ENCODE assay signal across 30 cellular contexts in genomic region chr5:138996120-138996519, GRCh38.
"Had no signal": no experiment of that assay in that cellular context is flagged by ENCODE, and none has a peak within 500 bp of the region (broad histone marks: within the 10 kb centered on the region; RNA-seq: fewer than 3 reads in every experiment).

No MANE protein-coding gene starts in this region.

- FAIRE-seq: colon, endometrium, endothelial cell of umbilical vein, frontal cortex had no signal

- H3K27ac ChIP-seq: colonic mucosa, coronary artery, dorsolateral prefrontal cortex, epithelial cell of prostate, esophagus muscularis mucosa, esophagus squamous epithelium, foreskin keratinocyte, gastrocnemius medialis, gastroesophageal sphincter, heart left ventricle, heart right ventricle, hepatocyte had no signal

- H3K9me3 ChIP-seq: colonic mucosa, esophagus muscularis mucosa, esophagus squamous epithelium, gastrocnemius medialis had no signal

- H3K9me3 Mint-ChIP-seq: effector memory CD8-positive, alpha-beta T cell had no signal

- H3K4me2 ChIP-seq: hepatocyte had no signal

- H3K27me3 Mint-ChIP-seq: dendritic cell treated with granulocyte-macrophage colony-stimulating factor and Interleukin-4, amounts not matched to agents 40 ng/mL and 50 ng/mL, for 4 days; effector memory CD8-positive, alpha-beta T cell had no signal

- H3K4me3 ChIP-seq: colonic mucosa, coronary artery, dorsolateral prefrontal cortex, esophagus muscularis mucosa, esophagus squamous epithelium, gastrocnemius medialis, gastroesophageal sphincter, heart left ventricle, heart right ventricle, hepatocyte had no signal

- H3K27ac Mint-ChIP-seq: dendritic cell treated with granulocyte-macrophage colony-stimulating factor and Interleukin-4, amounts not matched to agents 40 ng/mL and 50 ng/mL, for 4 days; effector memory CD8-positive, alpha-beta T cell; endodermal cell had no signal

- H3K4me3 Mint-ChIP-seq: dendritic cell treated with granulocyte-macrophage colony-stimulating factor and Interleukin-4, amounts not matched to agents 40 ng/mL and 50 ng/mL, for 4 days; effector memory CD8-positive, alpha-beta T cell; endodermal cell had no signal

- DNase-seq: colonic mucosa; cortex of kidney; dermis blood vessel endothelial cell; dorsolateral prefrontal cortex; effector CD4-positive, alpha-beta T cell; effector CD8-positive, alpha-beta T cell; effector memory CD4-positive, alpha-beta T cell; effector memory CD8-positive, alpha-beta T cell; erythroblast; esophagus squamous epithelium; foreskin fibroblast; foreskin keratinocyte; foreskin melanocyte; gastrocnemius medialis; glutamatergic neuron; head of caudate nucleus; heart left ventricle; heart right ventricle had no signal

- ATAC-seq: effector memory CD8-positive, alpha-beta T cell; esophagus mucosa; foreskin keratinocyte; gastrocnemius medialis; gastroesophageal sphincter; heart left ventricle; heart right ventricle had no signal

- H3K4me1 ChIP-seq: colonic mucosa, esophagus muscularis mucosa, esophagus squamous epithelium, foreskin keratinocyte, gastrocnemius medialis, gastroesophageal sphincter, heart left ventricle, heart right ventricle had no signal
